Comparison of ENCODE assay signal across 29 cellular contexts in the genomic region with DNA sequence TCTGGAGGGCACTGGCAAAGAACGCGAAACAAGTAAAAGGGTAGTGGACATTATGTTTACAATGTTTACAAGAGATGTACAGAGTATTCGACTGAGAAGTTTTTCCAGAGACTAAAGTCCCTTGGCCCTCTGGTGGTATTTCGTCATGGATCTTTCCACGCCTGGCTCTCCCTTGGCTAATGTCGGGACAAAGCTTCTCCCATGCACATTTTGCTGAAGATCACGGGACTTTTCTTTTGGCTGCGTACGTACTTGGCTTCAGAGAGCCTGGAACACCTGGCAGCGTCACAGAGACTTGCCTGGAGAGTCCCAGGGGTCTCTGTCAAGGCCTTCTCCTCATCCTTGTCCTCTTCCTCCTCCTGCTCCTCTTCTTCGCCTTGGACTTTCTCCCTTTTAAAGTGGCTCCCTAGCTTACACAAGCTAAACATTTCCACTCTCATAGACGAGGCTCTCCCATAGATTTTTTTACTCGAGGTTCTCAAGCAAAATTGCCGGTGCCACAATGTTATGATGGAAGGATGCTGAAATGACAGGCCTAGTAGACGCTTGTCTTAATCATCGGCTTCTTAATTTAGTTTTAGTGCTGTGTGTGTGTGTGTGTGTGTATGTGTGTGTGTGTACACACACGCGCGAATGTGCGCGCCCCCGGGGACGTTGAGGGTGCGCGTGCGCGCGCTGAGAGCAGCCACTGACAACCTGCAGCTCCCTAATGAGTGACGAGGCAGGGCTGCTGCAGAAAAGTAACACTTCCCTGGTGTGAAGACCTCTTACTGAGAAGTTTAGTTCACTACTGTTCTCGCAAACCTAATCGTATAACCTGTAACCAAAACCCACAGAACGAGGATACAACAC. TPM values are rescaled to one million over a fixed set of nuclear protein-coding genes. Genes with fewer than 3 reads are reported as not detected.
DNase-seq lines count a peak whose midpoint lies in the region; ATAC-seq and TF ChIP-seq lines count a peak whose summit lies in the region.
"Had no signal": no experiment of that assay in that cellular context is flagged by ENCODE, and none has a peak within 500 bp of the region (broad histone marks: within the 10 kb centered on the region; RNA-seq: fewer than 3 reads in every experiment).

No MANE protein-coding gene starts in this region.

- peaks cover 98% of the 10 kb centered on the region for H3K27me3 Mint-ChIP-seq in WTC11 (ENCODE audit: low read depth)

- POLR2A ChIA-PET in WTC11 (lab: Charles Lee), result no interaction called here

- CTCF ChIA-PET in WTC11 (lab: Charles Lee), result interaction anchor here (6.2 kb wide), 1 partner anchor 13 kb away, joined by 41 read pairs; no protein-coding TSS in a partner anchor

- DNase-seq in NCI-H82 (lab: John Stamatoyannopoulos, UW) (peak; percentile 28), NCI-H82 treated with DMSO at 0.1 percent for 48 hours (lab: John Stamatoyannopoulos, UW; ENCODE audit: unreplicated experiment) (no peak), WTC11 (ENCODE audit: low spot score) (no peak), inferior parietal cortex (ENCODE audit: extremely low spot score) (peak; percentile 60), DMS79 (lab: John Stamatoyannopoulos, UW) (no peak)
- DNase-seq: activated CD4-positive, alpha-beta T cell treated with anti-CD3 and anti-CD28 coated beads for 4 hours; activated CD8-positive, alpha-beta memory T cell treated with anti-CD3 and anti-CD28 coated beads for 24 hours; activated T-cell treated with anti-CD3 and anti-CD28 coated beads, Interleukin-2, amount 50 U/mL, for 24 hours; BE2C; dermis blood vessel endothelial cell; DND-41; Kasumi-1; kidney glomerular epithelial cell; MV-4-11; NCI-H2029; NCI-H510A; small intestine; stimulated activated CD4-positive, alpha-beta T cell treated with anti-CD3 and anti-CD28 coated beads, Interleukin-1b, Interleukin-23, amount 100 ng/mL, for 48 hours had no signal

- H3K9me3 Mint-ChIP-seq in WTC11, result no peaks in the 10 kb centered on the region

- ATAC-seq in WTC11 (no peak), HG03439 (IDR thresholded peaks at IDR 0.05; ENCODE audit: unreplicated experiment) (no peak), HG03135 (IDR thresholded peaks at IDR 0.05; ENCODE audit: unreplicated experiment) (no peak)
- ATAC-seq: HCT116, SK-N-SH treated with all-trans-retinoic acid at 6 μM for 48 hours had no signal

- no peaks in the 10 kb centered on the region for H3K36me3 Mint-ChIP-seq in WTC11

- no peak for TF ChIP-seq CTCF in WTC11 (IDR thresholded peaks at IDR 0.05)

- no peak overlapping the region for H3K27ac Mint-ChIP-seq in WTC11
- H3K27ac Mint-ChIP-seq: activated T-cell treated with anti-CD3 and anti-CD28 coated beads, Interleukin-2, amount 50 U/mL, for 24 hours had no signal

- peak overlapping the region; percentile 38; the same call in 1 of the 2 replicates for H3K4me3 Mint-ChIP-seq in WTC11
- H3K4me3 Mint-ChIP-seq: activated T-cell treated with anti-CD3 and anti-CD28 coated beads, Interleukin-2, amount 50 U/mL, for 24 hours had no signal

- peaks cover 61% of the 10 kb centered on the region for H3K4me1 Mint-ChIP-seq in WTC11

- peak overlapping the region; percentile 90 for H3K27ac ChIP-seq in temporal lobe (ENCODE audit: low read depth, low read length)
- H3K27ac ChIP-seq: cardiac muscle cell, HL-60 had no signal

TF ChIP-seq in WTC11, 78 proteins besides CTCF, POLR2A, EP300 and RAD21:
- TF ChIP-seq, protein P1, sequence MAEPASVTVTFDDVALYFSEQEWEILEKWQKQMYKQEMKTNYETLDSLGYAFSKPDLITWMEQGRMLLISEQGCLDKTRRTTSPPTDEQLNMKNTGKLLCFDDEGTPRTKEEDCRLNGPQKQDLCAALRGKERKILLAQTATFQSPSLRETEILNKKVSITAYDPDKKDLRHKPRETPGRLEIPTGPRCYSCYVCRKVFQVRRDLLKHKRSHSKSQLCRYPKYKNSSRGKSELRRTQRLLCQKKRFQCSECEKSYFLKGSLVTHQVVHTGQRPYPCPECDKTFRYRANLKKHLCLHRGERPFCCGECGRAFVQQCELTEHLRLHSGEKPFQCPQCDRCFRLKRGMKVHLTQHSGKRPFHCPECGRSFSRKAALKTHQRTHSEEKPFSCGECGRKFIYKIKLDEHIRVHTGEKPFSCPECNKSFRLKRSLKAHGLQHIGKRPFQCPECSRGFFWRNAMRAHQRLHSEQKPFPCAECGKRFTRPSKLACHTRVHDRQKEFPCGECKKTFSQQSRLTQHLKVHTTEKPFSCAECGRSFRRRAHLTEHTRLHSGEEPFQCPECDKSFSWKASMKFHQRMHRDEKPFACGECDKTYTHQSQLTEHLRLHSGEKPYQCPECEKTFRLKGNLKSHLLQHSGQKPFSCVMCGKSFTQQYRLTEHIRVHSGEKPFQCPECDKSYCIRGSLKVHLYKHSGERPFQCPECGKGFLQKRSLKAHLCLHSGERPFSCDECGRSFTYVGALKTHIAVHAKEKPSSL (CRISPR knock-in tag; conservative IDR thresholded peaks at IDR 0.05), result no peak
TF ChIP-seq in WTC11: peak in this region for 0.

RNA-seq across cellular contexts. Expression of a gene that starts 4.9 kb away (rescaled TPM):
- total RNA-seq in WTC11 (2021) (0.09 to 0.18 TPM (median 0.16 TPM) in 3 replicates), temporal lobe (54.8 TPM)
- total RNA-seq: cardiac muscle cell; dermis blood vessel endothelial cell; fibroblast of lung; glomerular endothelial cell; T-helper 2 cell treated with Interferon-gamma antibody and Interleukin-4, amounts not matched to agents 100 ng/mL and 5 ng/mL, for 36 hours; ureter had no signal

Comparison
In these comparisons a context has a peak if more than half of its experiments do, and no peak if none do; other contexts are left out.
1. DNase-seq: peak in NCI-H82 (single experiment) and inferior parietal cortex (single experiment); none in NCI-H82 treated with DMSO at 0.1 percent for 48 hours (single experiment), WTC11 (single experiment) and DMS79 (single experiment).
2. RNA of a gene that starts 4.9 kb away (total RNA-seq): 54.8 TPM in temporal lobe (single experiment); 0.09 to 0.18 TPM in WTC11; every median in the first group is over 10 times any median in the second.